In genomic region chr3:105369501-105370371, GRCh38 we compare ENCODE assay signal across 8 cellular contexts. TPM values are rescaled to one million over a fixed set of nuclear protein-coding genes. Genes with fewer than 3 reads are reported as not detected.
A peak's percentile ranks its signal among the peaks of the same experiment; 100 is the strongest.
DNase-seq lines count a peak whose midpoint lies in the region; ATAC-seq and TF ChIP-seq lines count a peak whose summit lies in the region.

No MANE protein-coding gene starts in this region.

- peak overlapping the region; percentile 52 for H3K18ac ChIP-seq in mesendoderm (ENCODE audit: low read length)

- no peak overlapping the region for H3K23ac ChIP-seq in mesendoderm (ENCODE audit: low read length)

- H3K4me1 ChIP-seq in BE2C: peaks cover 9% of the 10 kb centered on the region
- H3K4me1 ChIP-seq in endodermal cell (ENCODE audit: control insufficient read depth, insufficient read depth, low read length): no peaks in the 10 kb centered on the region
- no peaks in the 10 kb centered on the region for H3K4me1 ChIP-seq in mesendoderm (ENCODE audit: control insufficient read depth, low read depth, low read length)

- H3K9me3 Mint-ChIP-seq in endodermal cell: no peaks in the 10 kb centered on the region
- no peaks in the 10 kb centered on the region for H3K9me3 Mint-ChIP-seq in stimulated activated naive CD8-positive, alpha-beta T cell treated with anti-CD3 and anti-CD28 coated beads, Interleukin-15, Interleukin-2, amounts not matched to agents 100 ng/mL and 50 ng/mL, for 24 hours

- no peak overlapping the region for H3K27ac ChIP-seq in endodermal cell (ENCODE audit: low read depth, low read length)
- H3K27ac ChIP-seq in mesendoderm (ENCODE audit: low read depth, low read length): no peak overlapping the region

- H3K79me1 ChIP-seq in mesendoderm (ENCODE audit: low read length): no peaks in the 10 kb centered on the region

- no peak overlapping the region for H4K8ac ChIP-seq in mesendoderm (ENCODE audit: low read depth, low read length)

- H3K27ac Mint-ChIP-seq in endodermal cell: no peak overlapping the region
- peak overlapping the region; percentile 98 for H3K27ac Mint-ChIP-seq in stimulated activated naive CD8-positive, alpha-beta T cell treated with anti-CD3 and anti-CD28 coated beads, Interleukin-15, Interleukin-2, amounts not matched to agents 100 ng/mL and 50 ng/mL, for 24 hours

- H3K27me3 Mint-ChIP-seq in endodermal cell (ENCODE audit: insufficient read depth): peaks cover 39% of the 10 kb centered on the region
- H3K27me3 Mint-ChIP-seq in stimulated activated naive CD8-positive, alpha-beta T cell treated with anti-CD3 and anti-CD28 coated beads, Interleukin-15, Interleukin-2, amounts not matched to agents 100 ng/mL and 50 ng/mL, for 24 hours: peaks cover 14% of the 10 kb centered on the region

- H3K9me3 ChIP-seq in BE2C (no peaks in the 10 kb centered on the region), endodermal cell (ENCODE audit: control insufficient read depth, low read length) (no peaks in the 10 kb centered on the region)

- peak overlapping the region; percentile 72 for H3K4me3 Mint-ChIP-seq in endodermal cell
- H3K4me3 Mint-ChIP-seq in stimulated activated naive CD8-positive, alpha-beta T cell treated with anti-CD3 and anti-CD28 coated beads, Interleukin-15, Interleukin-2, amounts not matched to agents 100 ng/mL and 50 ng/mL, for 24 hours: peak overlapping the region; percentile 91

- H3K79me2 ChIP-seq in mesendoderm (ENCODE audit: control insufficient read depth, insufficient read depth, low read length): no peaks in the 10 kb centered on the region

- no peak overlapping the region for H2AK5ac ChIP-seq in mesendoderm (ENCODE audit: low read length)

- H3K4me3 ChIP-seq in BE2C (ENCODE audit: low read depth, low read length): peak overlapping the region; percentile 82
- peak overlapping the region; percentile 91 for H3K4me3 ChIP-seq in endodermal cell (ENCODE audit: low read length)
- H3K4me3 ChIP-seq in mesendoderm (ENCODE audit: low read length): peak overlapping the region; percentile 64

- no peak overlapping the region for H2BK5ac ChIP-seq in mesendoderm (ENCODE audit: low read length)

- no peak overlapping the region for H2BK15ac ChIP-seq in mesendoderm (replicated peaks; ENCODE audit: low read depth)

- no peak overlapping the region for H3K4ac ChIP-seq in mesendoderm (ENCODE audit: low read depth, low read length)

- peak; percentile 81 for DNase-seq in BE2C
- DNase-seq in NCI-H510A (lab: John Stamatoyannopoulos, UW): peak; percentile 20
- DNase-seq in activated CD4-positive, alpha-beta T cell treated with anti-CD3 and anti-CD28 coated beads, Interleukin-2, amount 50 U/mL, for 4 hours: peak; percentile 5 to 7
- peak; percentile 78 for DNase-seq in endodermal cell
- peak; percentile 53 for DNase-seq in mesendoderm

- no peaks in the 10 kb centered on the region for H3K27me3 ChIP-seq in BE2C
- peaks cover 11% of the 10 kb centered on the region for H3K27me3 ChIP-seq in endodermal cell (ENCODE audit: control insufficient read depth, insufficient read depth, low read length, poor library complexity, severe bottlenecking)
- no peaks in the 10 kb centered on the region for H3K27me3 ChIP-seq in mesendoderm (ENCODE audit: insufficient read depth, low read length, poor library complexity)

- TF ChIP-seq CTCF in BE2C (IDR thresholded peaks at IDR 0.05; ENCODE audit: low read depth, low read length): peak; percentile 86
- TF ChIP-seq CTCF in endodermal cell (conservative IDR thresholded peaks at IDR 0.05): peak; percentile 59

- peaks cover 13% of the 10 kb centered on the region for H3K4me1 Mint-ChIP-seq in endodermal cell
- H3K4me1 Mint-ChIP-seq in stimulated activated naive CD8-positive, alpha-beta T cell treated with anti-CD3 and anti-CD28 coated beads, Interleukin-15, Interleukin-2, amounts not matched to agents 100 ng/mL and 50 ng/mL, for 24 hours (ENCODE audit: low read depth): peaks cover 37% of the 10 kb centered on the region

- 0 to 2% methylated on average over 15 to 22 of the region's 22 CpGs for WGBS in endodermal cell (ENCODE audit: insufficient coverage in 1 of 2, insufficient read length in 1 of 2), 2 experiments
- no CpG with 5 or more reads among the region's 22 CpGs for WGBS in mesendoderm (ENCODE audit: extremely low coverage, insufficient coverage, low lambda C conversion rate)

- H3K4me2 ChIP-seq in mesendoderm (ENCODE audit: low read length): peak overlapping the region; percentile 99

- peak overlapping the region; percentile 67 for H3K9ac ChIP-seq in endodermal cell (ENCODE audit: extremely low read depth, low read length, poor library complexity, severe bottlenecking)
- H3K9ac ChIP-seq in mesendoderm (ENCODE audit: low read length): peak overlapping the region; percentile 83

- peaks cover 12% of the 10 kb centered on the region for H3K36me3 ChIP-seq in BE2C
- H3K36me3 ChIP-seq in endodermal cell (ENCODE audit: control insufficient read depth, insufficient read depth, low read length): no peaks in the 10 kb centered on the region
- H3K36me3 ChIP-seq in mesendoderm (ENCODE audit: control insufficient read depth, insufficient read depth, low read length): no peaks in the 10 kb centered on the region

- no peak overlapping the region for H4K5ac ChIP-seq in mesendoderm (ENCODE audit: low read length)

- peak overlapping the region; percentile 83 for H3K56ac ChIP-seq in mesendoderm (ENCODE audit: low read length)

- H2BK120ac ChIP-seq in mesendoderm (ENCODE audit: low read depth, low read length): no peak overlapping the region

- ATAC-seq in GM18909 (IDR thresholded peaks at IDR 0.05; ENCODE audit: poor library complexity, unreplicated experiment) (peak; percentile 22), HG03280 (IDR thresholded peaks at IDR 0.05; ENCODE audit: unreplicated experiment) (peak; percentile 22)

- H3K36me3 Mint-ChIP-seq in endodermal cell (ENCODE audit: low read depth): no peaks in the 10 kb centered on the region
- no peaks in the 10 kb centered on the region for H3K36me3 Mint-ChIP-seq in stimulated activated naive CD8-positive, alpha-beta T cell treated with anti-CD3 and anti-CD28 coated beads, Interleukin-15, Interleukin-2, amounts not matched to agents 100 ng/mL and 50 ng/mL, for 24 hours (ENCODE audit: low read depth)

RNA-seq across cellular contexts. Expression of gene ALCAM, which starts 3.0 kb away (rescaled TPM):
- polyA plus RNA-seq in BE2C (2012; ENCODE audit: insufficient read depth, insufficient read length, low read depth): 67.4 TPM
- 10 to 100 TPM; 19.3 to 36.5 TPM for total RNA-seq in endodermal cell
- polyA plus RNA-seq in endodermal cell (2013, experiment 1 of 2): 29.6 TPM
- 33.7 TPM for polyA plus RNA-seq in endodermal cell (2013, experiment 2 of 2)
- 9.0 TPM for polyA plus RNA-seq in mesendoderm (2013, experiment 1 of 2)
- 9.3 TPM for polyA plus RNA-seq in mesendoderm (2013, experiment 2 of 2)

Comparison
In these comparisons a context has a peak if more than half of its experiments do, and no peak if none do; other contexts are left out.
1. DNase-seq: peak in every context shown above with its lines; median percentile 81 in BE2C; 78 in endodermal cell; 53 in mesendoderm; 20 in NCI-H510A; 6 in activated CD4-positive, alpha-beta T cell treated with anti-CD3 and anti-CD28 coated beads, Interleukin-2, amount 50 U/mL, for 4 hours.